In genomic region chr7:130986271-130986690, GRCh38 we compare ENCODE assay signal across 12 cellular contexts.
DNase-seq lines count a peak whose midpoint lies in the region; ATAC-seq and TF ChIP-seq lines count a peak whose summit lies in the region.
"Had no signal": no experiment of that assay in that cellular context is flagged by ENCODE, and none has a peak within 500 bp of the region (broad histone marks: within the 10 kb centered on the region; RNA-seq: fewer than 3 reads in every experiment).

No MANE protein-coding gene starts in this region.

- H3K9me3 ChIP-seq in right cardiac atrium (ENCODE audit: control insufficient read depth, low read length), result no peaks in the 10 kb centered on the region

- DNase-seq in T-cell (peak in 8 of 34 experiments; percentile 6 to 50 (median 18)), MCF 10A (ENCODE audit: unreplicated experiment) (no peak), right cardiac atrium (no peak), HuH-7.5 (ENCODE audit: low spot score) (no peak), NCI-H82 treated with DMSO at 0.1 percent for 48 hours (lab: John Stamatoyannopoulos, UW; ENCODE audit: unreplicated experiment) (no peak)
- DNase-seq in stimulated activated naive B cell treated with anti-CD40 and anti-IgM and Interleukin-4, amounts not matched to agents 10 μg/mL and 1 μg/mL and 100 μg/mL, for 72 hours, result no peak
- DNase-seq: activated CD4-positive, alpha-beta T cell treated with anti-CD3 and anti-CD28 coated beads, Interleukin-2, amount 50 U/mL, for 4 hours; NCI-H2081 treated with DMSO at 0.1 percent for 48 hours; stimulated activated naive CD4-positive, alpha-beta T cell treated with Interleukin-2 at 50 U/mL for 16 hours had no signal

- H3K4me3 Mint-ChIP-seq in T-cell (peak overlapping the region; percentile 13 to 59 (median 28)), MCF 10A (ENCODE audit: unreplicated experiment) (no peak overlapping the region)
- H3K4me3 Mint-ChIP-seq in stimulated activated naive B cell treated with anti-CD40 and anti-IgM and Interleukin-4, amounts not matched to agents 10 μg/mL and 1 μg/mL and 100 μg/mL, for 72 hours, result no peak overlapping the region
- H3K4me3 Mint-ChIP-seq: dendritic cell treated with granulocyte-macrophage colony-stimulating factor and Interleukin-4, amounts not matched to agents 40 ng/mL and 50 ng/mL, for 4 days had no signal

- no peaks in the 10 kb centered on the region for H3K9me3 Mint-ChIP-seq in T-cell
- no peaks in the 10 kb centered on the region for H3K9me3 Mint-ChIP-seq in MCF 10A (ENCODE audit: unreplicated experiment)
- no peaks in the 10 kb centered on the region for H3K9me3 Mint-ChIP-seq in stimulated activated naive B cell treated with anti-CD40 and anti-IgM and Interleukin-4, amounts not matched to agents 10 μg/mL and 1 μg/mL and 100 μg/mL, for 72 hours
- H3K9me3 Mint-ChIP-seq: dendritic cell treated with granulocyte-macrophage colony-stimulating factor and Interleukin-4, amounts not matched to agents 40 ng/mL and 50 ng/mL, for 4 days had no signal

- peak in 2 of 4 experiments; percentile 9 to 37 for ATAC-seq in T-cell (replicated peaks in 1 of 4)
- peak; percentile 74 to 87 for ATAC-seq in right cardiac atrium
- ATAC-seq in stimulated activated naive B cell treated with anti-CD40 and anti-IgM and Interleukin-4, amounts not matched to agents 10 μg/mL and 1 μg/mL and 100 μg/mL, for 72 hours (replicated peaks), result no peak
- no peak for ATAC-seq in HG03457 (IDR thresholded peaks at IDR 0.05; ENCODE audit: unreplicated experiment)
- no peak for ATAC-seq in GM21576 (IDR thresholded peaks at IDR 0.05; ENCODE audit: unreplicated experiment)

- CTCF ChIA-PET in T-cell (lab: Charles Lee) (interaction anchor here (0.7 to 1.1 kb wide), 3 partner anchors 21 to 54 kb away, joined by 3 to 6 read pairs (median 4); no protein-coding TSS in a partner anchor), MCF 10A (lab: Yijun Ruan, JAX) (interaction anchor here (0.6 to 2.0 kb wide), 5 partner anchors 9 to 405 kb away, joined by 3 to 8 read pairs (median 4); no protein-coding TSS in a partner anchor)

- 30% methylated on average over 6 of the region's 6 CpGs for WGBS in right cardiac atrium

- no peaks in the 10 kb centered on the region for H3K27me3 ChIP-seq in right cardiac atrium (ENCODE audit: control insufficient read depth, insufficient read depth)

- H3K4me3 ChIP-seq in right cardiac atrium (ENCODE audit: low read length), result no peak overlapping the region

- H3K27me3 Mint-ChIP-seq in T-cell, result no peaks in the 10 kb centered on the region
- H3K27me3 Mint-ChIP-seq in MCF 10A (ENCODE audit: insufficient read depth, unreplicated experiment), result no peaks in the 10 kb centered on the region
- H3K27me3 Mint-ChIP-seq in stimulated activated naive B cell treated with anti-CD40 and anti-IgM and Interleukin-4, amounts not matched to agents 10 μg/mL and 1 μg/mL and 100 μg/mL, for 72 hours, result no peaks in the 10 kb centered on the region
- H3K27me3 Mint-ChIP-seq: dendritic cell treated with granulocyte-macrophage colony-stimulating factor and Interleukin-4, amounts not matched to agents 40 ng/mL and 50 ng/mL, for 4 days had no signal

- H3K4me1 Mint-ChIP-seq in T-cell (peaks cover 64 to 73% (median 73%) of the 10 kb centered on the region in 3 donors), MCF 10A (ENCODE audit: insufficient read depth, unreplicated experiment) (peaks cover 41% of the 10 kb centered on the region)
- peaks cover 42 to 64% of the 10 kb centered on the region in 2 donors for H3K4me1 Mint-ChIP-seq in stimulated activated naive B cell treated with anti-CD40 and anti-IgM and Interleukin-4, amounts not matched to agents 10 μg/mL and 1 μg/mL and 100 μg/mL, for 72 hours

- no TSS peak for BruUV-seq in MCF 10A (replicated peaks; lab: Mats Ljungman, UMichigan)

- peaks cover 16% of the 10 kb centered on the region for H3K4me1 ChIP-seq in right cardiac atrium (ENCODE audit: control insufficient read depth, insufficient read depth, low read length)

- H3K36me3 Mint-ChIP-seq in T-cell (peaks cover 30% of the 10 kb centered on the region), MCF 10A (ENCODE audit: insufficient read depth, unreplicated experiment) (peaks cover 39% of the 10 kb centered on the region)
- peaks cover 12 to 24% of the 10 kb centered on the region in 2 donors for H3K36me3 Mint-ChIP-seq in stimulated activated naive B cell treated with anti-CD40 and anti-IgM and Interleukin-4, amounts not matched to agents 10 μg/mL and 1 μg/mL and 100 μg/mL, for 72 hours

- H3K27ac ChIP-seq in right cardiac atrium (ENCODE audit: low read length), result peak overlapping the region; percentile 31

- H3K27ac Mint-ChIP-seq in T-cell (peak overlapping the region; percentile 82 to 95), MCF 10A (ENCODE audit: low read depth, unreplicated experiment) (peak overlapping the region; percentile 58)
- peak overlapping the region; percentile 73 for H3K27ac Mint-ChIP-seq in stimulated activated naive B cell treated with anti-CD40 and anti-IgM and Interleukin-4, amounts not matched to agents 10 μg/mL and 1 μg/mL and 100 μg/mL, for 72 hours
- H3K27ac Mint-ChIP-seq: dendritic cell treated with granulocyte-macrophage colony-stimulating factor and Interleukin-4, amounts not matched to agents 40 ng/mL and 50 ng/mL, for 4 days had no signal

- no peak for TF ChIP-seq CTCF in MCF 10A (IDR thresholded peaks at IDR 0.05; ENCODE audit: unreplicated experiment)

- intact Hi-C loops in MCF 10A (cut with micrococcal nuclease) (no loop called here), right cardiac atrium (cut with DNase I) (no loop called here)

- POLR2A ChIA-PET in T-cell (lab: Charles Lee), result interaction anchor here in 1 of 2 donors (0.9 kb wide), 1 partner anchor 27 kb away, joined by 3 read pairs; no protein-coding TSS in a partner anchor
- POLR2A ChIA-PET in MCF 10A (lab: Yijun Ruan, JAX), result interaction anchor here (1.3 to 2.6 kb wide), 2 partner anchors 10 to 26 kb away, joined by 3 to 11 read pairs; no protein-coding TSS in a partner anchor

Comparison
In these comparisons a context has a peak if more than half of its experiments do, and no peak if none do; other contexts are left out.
1. ATAC-seq: peak in right cardiac atrium (2 of 2); none in stimulated activated naive B cell treated with anti-CD40 and anti-IgM and Interleukin-4, amounts not matched to agents 10 μg/mL and 1 μg/mL and 100 μg/mL, for 72 hours (0 of 2), HG03457 (single experiment) and GM21576 (single experiment).
2. H3K4me3 Mint-ChIP-seq: peak in T-cell (3 of 3); none in MCF 10A (single experiment) and stimulated activated naive B cell treated with anti-CD40 and anti-IgM and Interleukin-4, amounts not matched to agents 10 μg/mL and 1 μg/mL and 100 μg/mL, for 72 hours (0 of 2).
3. Peak in every context shown above with its lines, with median percentiles within 50 percentile points of each other: H3K27ac Mint-ChIP-seq.